Comparison of ENCODE assay signal across 8 cellular contexts in genomic region chr7:107166702-107167426, GRCh38. TPM values are rescaled to one million over a fixed set of nuclear protein-coding genes. Genes with fewer than 3 reads are reported as not detected.
A peak's percentile ranks its signal among the peaks of the same experiment; 100 is the strongest.
DNase-seq lines count a peak whose midpoint lies in the region; TF ChIP-seq lines count a peak whose summit lies in the region.

No MANE protein-coding gene starts in this region.

- peaks cover 17% of the 10 kb centered on the region for H3K4me1 Mint-ChIP-seq in nephron

- H3K9ac ChIP-seq in Karpas-422 (ENCODE audit: low read length): peak overlapping the region; percentile 78

- H3K4me2 ChIP-seq in Karpas-422 (ENCODE audit: low read depth, low read length, poor library complexity, severe bottlenecking): peak overlapping the region; percentile 98

- H2AFZ ChIP-seq in Karpas-422 (ENCODE audit: low read length): peak overlapping the region; percentile 96

- H3K9me3 ChIP-seq in BE2C: no peaks in the 10 kb centered on the region
- no peaks in the 10 kb centered on the region for H3K9me3 ChIP-seq in Karpas-422 (ENCODE audit: low read length)

- H3K27me3 Mint-ChIP-seq in nephron (ENCODE audit: low read depth): no peaks in the 10 kb centered on the region

- no peak for TF ChIP-seq CTCF in BE2C (IDR thresholded peaks at IDR 0.05; ENCODE audit: low read depth, low read length)
- no peak for TF ChIP-seq CTCF in nephron (IDR thresholded peaks at IDR 0.05; ENCODE audit: unreplicated experiment in 3 of 3)

- H3K36me3 Mint-ChIP-seq in nephron (ENCODE audit: low read depth): no peaks in the 10 kb centered on the region

- H3K9me2 ChIP-seq in Karpas-422 (replicated peaks; ENCODE audit: insufficient read depth, low read length): no peaks in the 10 kb centered on the region

- H3K27ac Mint-ChIP-seq in nephron: peak overlapping the region; percentile 100

- no peak for DNase-seq in BE2C
- DNase-seq in Karpas-422: peak; percentile 46
- DNase-seq in NCI-H1694 treated with DMSO at 0.1 percent for 48 hours (lab: John Stamatoyannopoulos, UW): no peak
- no peak for DNase-seq in NCI-H2196 (lab: John Stamatoyannopoulos, UW; ENCODE audit: unreplicated experiment)
- DNase-seq in AML-193 (lab: John Stamatoyannopoulos, UW): no peak
- no peak for DNase-seq in amniotic stem cell (lab: John Stamatoyannopoulos, UW)

- no peaks in the 10 kb centered on the region for H4K20me1 ChIP-seq in Karpas-422 (ENCODE audit: insufficient read depth, low read depth, low read length)

- H3K4me1 ChIP-seq in BE2C: no peaks in the 10 kb centered on the region
- H3K4me1 ChIP-seq in Karpas-422 (ENCODE audit: low read length): peaks cover 33% of the 10 kb centered on the region

- peak overlapping the region; percentile 89 to 95 (median 94) for H3K4me3 Mint-ChIP-seq in nephron

- no peaks in the 10 kb centered on the region for H3K9me3 Mint-ChIP-seq in nephron

- H3K27me3 ChIP-seq in BE2C (no peaks in the 10 kb centered on the region), Karpas-422 (ENCODE audit: low read length) (no peaks in the 10 kb centered on the region)

- H3K27ac ChIP-seq in Karpas-422 (ENCODE audit: low read length) (peak overlapping the region; percentile 93), cingulate gyrus (ENCODE audit: low read depth, low read length) (peak overlapping the region; percentile 98)

- H3K4me3 ChIP-seq in BE2C (ENCODE audit: low read depth, low read length) (peak overlapping the region; percentile 74), Karpas-422 (ENCODE audit: low read length) (peak overlapping the region; percentile 82)

- H3K79me2 ChIP-seq in Karpas-422 (ENCODE audit: low read length): peaks cover 19% of the 10 kb centered on the region

- H3K36me3 ChIP-seq in BE2C (no peaks in the 10 kb centered on the region), Karpas-422 (ENCODE audit: insufficient read depth, low read length) (no peaks in the 10 kb centered on the region)

RNA-seq across cellular contexts. Expression of gene HBP1, which starts 1.9 kb away (rescaled TPM):
- 18.7 TPM for polyA plus RNA-seq in BE2C (2012; ENCODE audit: insufficient read depth, insufficient read length, low read depth)
- 25.4 and 55.6 TPM in 2 replicates for total RNA-seq in Karpas-422 (2014; rRNA removed; shearing (Covaris generic); ENCODE audit: low replicate concordance)
